ENCODE assay signal across 20 cellular contexts in the genomic region with DNA sequence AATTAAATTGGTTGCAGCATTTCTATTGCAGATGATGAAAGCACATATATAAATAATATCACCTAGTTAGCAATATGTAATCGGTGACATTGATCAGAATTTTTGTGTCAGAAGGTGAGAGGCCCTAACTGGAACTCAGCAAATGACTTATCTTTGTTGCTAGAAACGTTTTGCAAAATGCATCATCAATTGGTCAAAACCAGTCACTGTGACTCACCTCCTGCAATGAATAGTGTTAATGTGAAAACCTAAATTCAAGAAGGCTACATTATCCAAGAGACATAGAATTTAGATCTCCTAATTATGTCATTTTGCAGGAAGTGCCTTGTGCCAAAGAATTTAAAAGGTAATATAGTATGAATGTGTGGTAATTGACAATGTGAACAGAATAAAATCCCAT. TPM values are rescaled to one million over a fixed set of nuclear protein-coding genes. Genes with fewer than 3 reads are reported as not detected.
DNase-seq lines count a peak whose midpoint lies in the region; ATAC-seq and TF ChIP-seq lines count a peak whose summit lies in the region.
"Had no signal": no experiment of that assay in that cellular context is flagged by ENCODE, and none has a peak within 500 bp of the region (broad histone marks: within the 10 kb centered on the region; RNA-seq: fewer than 3 reads in every experiment).

No MANE protein-coding gene starts in this region.

- H3K4me1 ChIP-seq in RWPE2 (ENCODE audit: insufficient read depth, poor library complexity, severe bottlenecking) = peaks cover 33% of the 10 kb centered on the region
- no peaks in the 10 kb centered on the region for H3K4me1 ChIP-seq in prostate gland (replicated peaks)
- H3K4me1 ChIP-seq: Peyer's patch had no signal

- H3K9me3 ChIP-seq in RWPE2 (ENCODE audit: severe bottlenecking) (no peaks in the 10 kb centered on the region), prostate gland (no peaks in the 10 kb centered on the region)
- H3K9me3 ChIP-seq: Peyer's patch had no signal

- no peaks in the 10 kb centered on the region for H3K4me1 Mint-ChIP-seq in activated CD4-positive, alpha-beta T cell treated with anti-CD3 and anti-CD28 coated beads for 36 hours

- H3K27me3 Mint-ChIP-seq in activated CD4-positive, alpha-beta T cell treated with anti-CD3 and anti-CD28 coated beads for 36 hours = peaks cover 12% of the 10 kb centered on the region

- H3K36me3 ChIP-seq in RWPE2 (ENCODE audit: low read depth) (no peaks in the 10 kb centered on the region), prostate gland (no peaks in the 10 kb centered on the region)
- H3K36me3 ChIP-seq: Peyer's patch had no signal

- no peak overlapping the region for H3K4me3 Mint-ChIP-seq in activated CD4-positive, alpha-beta T cell treated with anti-CD3 and anti-CD28 coated beads for 36 hours

- peak overlapping the region; percentile 71 for H3K27ac ChIP-seq in RWPE2 (ENCODE audit: poor library complexity, severe bottlenecking)
- no peak overlapping the region for H3K27ac ChIP-seq in prostate gland
- H3K27ac ChIP-seq: 22Rv1, Peyer's patch had no signal

- H3K9me3 Mint-ChIP-seq in activated CD4-positive, alpha-beta T cell treated with anti-CD3 and anti-CD28 coated beads for 36 hours (ENCODE audit: low read depth) = no peaks in the 10 kb centered on the region

- ATAC-seq in activated CD4-positive, alpha-beta T cell treated with anti-CD3 and anti-CD28 coated beads for 36 hours = peak; percentile 65
- ATAC-seq in RWPE2 (ENCODE audit: low read depth) = peak; percentile 87
- no peak for ATAC-seq in HG03565 (IDR thresholded peaks at IDR 0.05; ENCODE audit: unreplicated experiment)
- ATAC-seq: HCT116 had no signal

- 75% methylated on average over 2 of the region's 2 CpGs for WGBS in prostate gland

- H3K4me3 ChIP-seq in RWPE2 (ENCODE audit: severe bottlenecking) (no peak overlapping the region), epithelial cell of esophagus (ENCODE audit: low read length) (no peak overlapping the region), prostate gland (no peak overlapping the region)
- H3K4me3 ChIP-seq: Peyer's patch had no signal

- no peak for TF ChIP-seq POLR2A in prostate gland (IDR thresholded peaks at IDR 0.05)

- DNase-seq in activated CD4-positive, alpha-beta T cell treated with anti-CD3 and anti-CD28 coated beads for 36 hours = no peak
- DNase-seq in activated CD4-positive, alpha-beta T cell treated with anti-CD3 and anti-CD28 coated beads for 4 hours = no peak
- DNase-seq in RWPE2 (ENCODE audit: low spot score) (no peak), epithelial cell of esophagus (ENCODE audit: low read depth) (peak; percentile 82), stromal cell of bone marrow (ENCODE audit: low read depth) (peak; percentile 51), NOMO-1 treated with DMSO at 0.1 percent for 48 hours (lab: John Stamatoyannopoulos, UW; ENCODE audit: unreplicated experiment) (no peak), prostate gland (ENCODE audit: low spot score) (no peak)
- DNase-seq: C1 segment of cervical spinal cord, DMS153, KBM-7, NCI-H1092, NCI-H187, NCI-H446 treated with DMSO at 0.1 percent for 48 hours, NCI-H774, Peyer's patch, SIG-M5 had no signal

- H3K27ac Mint-ChIP-seq in activated CD4-positive, alpha-beta T cell treated with anti-CD3 and anti-CD28 coated beads for 36 hours = no peak overlapping the region

- H3K27me3 ChIP-seq in RWPE2 (ENCODE audit: insufficient read depth, poor library complexity, severe bottlenecking) (no peaks in the 10 kb centered on the region), prostate gland (replicated peaks; ENCODE audit: insufficient read depth) (no peaks in the 10 kb centered on the region)
- H3K27me3 ChIP-seq: Peyer's patch had no signal

- POLR2A ChIA-PET in activated CD4-positive, alpha-beta T cell treated with anti-CD3 and anti-CD28 coated beads for 36 hours (lab: Charles Lee) = no interaction called here

- H3K36me3 Mint-ChIP-seq in activated CD4-positive, alpha-beta T cell treated with anti-CD3 and anti-CD28 coated beads for 36 hours (ENCODE audit: low read depth) = no peaks in the 10 kb centered on the region

- CTCF ChIA-PET in activated CD4-positive, alpha-beta T cell treated with anti-CD3 and anti-CD28 coated beads for 36 hours (lab: Charles Lee) = no interaction called here

- TF ChIP-seq CTCF in RWPE2 (IDR thresholded peaks at IDR 0.05; ENCODE audit: poor library complexity, severe bottlenecking) (no peak), epithelial cell of esophagus (IDR thresholded peaks at IDR 0.05; ENCODE audit: insufficient read depth, low read depth, low read length, missing control alignments) (no peak), prostate gland (IDR thresholded peaks at IDR 0.05) (no peak)

- intact Hi-C loops in activated CD4-positive, alpha-beta T cell treated with anti-CD3 and anti-CD28 coated beads for 36 hours (cut with DNase I, micrococcal nuclease) = no loop called here
- intact Hi-C loops in prostate gland (cut with DNase I) = no loop called here

RNA-seq across cellular contexts. Expression of gene PNLIPRP3, which starts 9.8 kb away (rescaled TPM):
- not detected for total RNA-seq in activated CD4-positive, alpha-beta T cell treated with anti-CD3 and anti-CD28 coated beads for 36 hours
- total RNA-seq in prostate gland = under 1 TPM in 1 of 2 donors, not detected in 1; 0.14 TPM
- total RNA-seq: M059J had no signal

Comparison
In these comparisons a context has a peak if more than half of its experiments do, and no peak if none do; other contexts are left out.
1. DNase-seq: peak in epithelial cell of esophagus (single experiment) and stromal cell of bone marrow (single experiment); none in activated CD4-positive, alpha-beta T cell treated with anti-CD3 and anti-CD28 coated beads for 36 hours (single experiment), activated CD4-positive, alpha-beta T cell treated with anti-CD3 and anti-CD28 coated beads for 4 hours (0 of 2), RWPE2 (single experiment), NOMO-1 treated with DMSO at 0.1 percent for 48 hours (single experiment) and prostate gland (single experiment).